Comparison of ENCODE assay signal across 23 cellular contexts in genomic region chr1:207035877-207036558, GRCh38. TPM values are rescaled to one million over a fixed set of nuclear protein-coding genes. Genes with fewer than 3 reads are reported as not detected.
"Had no signal": no experiment of that assay in that cellular context is flagged by ENCODE, and none has a peak within 500 bp of the region (broad histone marks: within the 10 kb centered on the region; RNA-seq: fewer than 3 reads in every experiment).

No MANE protein-coding gene starts in this region.

- H3K36me3 ChIP-seq: left lung, tibial nerve had no signal

- FAIRE-seq: frontal cortex, kidney, urothelium cell line had no signal

- H3K9me3 Mint-ChIP-seq: activated B cell treated with CpG ODN at 0.5 μM for 24 hours; activated T-helper 1 cell treated with anti-CD3 and anti-CD28 coated beads, Interleukin-12 subunit alpha, Interleukin-12 subunit beta, Interleukin-2, Interleukin-4 antibody, amounts not matched to agents 30 ng/mL and 10 ng/mL and 1 ng/mL, durations not matched to agents 14 hours and 24 hours and 36 hours; brain; central memory CD8-positive, alpha-beta T cell; nephron; T-cell had no signal

- H3K4me1 Mint-ChIP-seq: activated B cell treated with CpG ODN at 0.5 μM for 24 hours; brain; central memory CD8-positive, alpha-beta T cell; T-cell had no signal

- H3K4me1 ChIP-seq: left lung had no signal

- H3K9me3 ChIP-seq: left lung, tibial nerve had no signal

- H3K4me3 ChIP-seq: coronary artery, left lung, tibial nerve had no signal

- H3K27ac Mint-ChIP-seq: activated B cell treated with CpG ODN at 0.5 μM for 24 hours; activated T-helper 1 cell treated with anti-CD3 and anti-CD28 coated beads, Interleukin-12 subunit alpha, Interleukin-12 subunit beta, Interleukin-2, Interleukin-4 antibody, amounts not matched to agents 30 ng/mL and 10 ng/mL and 1 ng/mL, durations not matched to agents 14 hours and 24 hours and 36 hours; brain; T-cell had no signal

- H3K27ac ChIP-seq: coronary artery, left lung, tibial nerve had no signal

- H3K36me3 Mint-ChIP-seq: brain, T-cell had no signal

- DNase-seq: activated B cell treated with CpG ODN at 0.5 μM for 24 hours; activated CD4-positive, alpha-beta T cell treated with anti-CD3 and anti-CD28 coated beads for 48 hours; activated CD8-positive, alpha-beta memory T cell treated with anti-CD3 and anti-CD28 coated beads, Interleukin-2, amount 50 U/mL, for 4 hours; anterior cingulate cortex; erythroblast; head of caudate nucleus; kidney; left lung; mammary epithelial cell; midbrain; nucleus accumbens; posterior cingulate gyrus; retina; stimulated activated naive CD4-positive, alpha-beta T cell; T-cell had no signal

- ATAC-seq: left lung, T-cell had no signal

- H3K4me3 Mint-ChIP-seq: activated B cell treated with CpG ODN at 0.5 μM for 24 hours; activated T-helper 1 cell treated with anti-CD3 and anti-CD28 coated beads, Interleukin-12 subunit alpha, Interleukin-12 subunit beta, Interleukin-2, Interleukin-4 antibody, amounts not matched to agents 30 ng/mL and 10 ng/mL and 1 ng/mL, durations not matched to agents 14 hours and 24 hours and 36 hours; brain; central memory CD8-positive, alpha-beta T cell; nephron; T-cell had no signal

RNA-seq across cellular contexts. Expression of gene C1orf116, which starts 3.5 kb away (rescaled TPM):
- total RNA-seq: activated T-helper 1 cell treated with anti-CD3 and anti-CD28 coated beads, Interleukin-12 subunit alpha, Interleukin-12 subunit beta, Interleukin-2, Interleukin-4 antibody, amounts not matched to agents 30 ng/mL and 10 ng/mL and 1 ng/mL, durations not matched to agents 14 hours and 24 hours and 36 hours; frontal cortex had no signal

RNA-seq across cellular contexts. Expression of gene C4BPB, which starts 52.6 kb away (rescaled TPM):
- total RNA-seq: frontal cortex, mammary epithelial cell had no signal
- polyA plus RNA-seq: mammary epithelial cell had no signal
